Comparison of ENCODE assay signal across 19 cellular contexts in genomic region chr2:235063501-235063961, GRCh38.
DNase-seq lines count a peak whose midpoint lies in the region; ATAC-seq and TF ChIP-seq lines count a peak whose summit lies in the region.
"Had no signal": no experiment of that assay in that cellular context is flagged by ENCODE, and none has a peak within 500 bp of the region (broad histone marks: within the 10 kb centered on the region; RNA-seq: fewer than 3 reads in every experiment).

No MANE protein-coding gene starts in this region.

- H3K4me1 ChIP-seq in ascending aorta (peaks cover 0 to 13% of the 10 kb centered on the region in 2 donors), cardiac muscle cell (ENCODE audit: low read depth) (peaks cover 25% of the 10 kb centered on the region), psoas muscle (no peaks in the 10 kb centered on the region), uterus (no peaks in the 10 kb centered on the region)

- TF ChIP-seq CTCF in ascending aorta (IDR thresholded peaks at IDR 0.05) (no peak), cardiac muscle cell (IDR thresholded peaks at IDR 0.05; ENCODE audit: low read depth, low read length) (no peak), psoas muscle (IDR thresholded peaks at IDR 0.05) (no peak), uterus (IDR thresholded peaks at IDR 0.05) (no peak)

- ATAC-seq in left lobe of liver: peak; percentile 29
- peak; percentile 53 to 97 (median 90) for ATAC-seq in psoas muscle
- ATAC-seq: CD8-positive, alpha-beta T cell; GM12878; Panc1 had no signal

- no peak for TF ChIP-seq POLR2A in uterus (IDR thresholded peaks at IDR 0.05)

- H3K27ac ChIP-seq in ascending aorta (peak overlapping the region; percentile 10 to 83), cardiac muscle cell (peak overlapping the region; percentile 87), psoas muscle (no peak overlapping the region), uterus (no peak overlapping the region)
- H3K27ac ChIP-seq: KMS-11 had no signal

- H3K9me3 ChIP-seq in ascending aorta (no peaks in the 10 kb centered on the region), cardiac muscle cell (ENCODE audit: low read depth) (no peaks in the 10 kb centered on the region), psoas muscle (no peaks in the 10 kb centered on the region), uterus (no peaks in the 10 kb centered on the region)

- 23 to 51% (median 30%) methylated on average over 16 of the region's 16 CpGs for WGBS in psoas muscle, 3 donors

- peak overlapping the region in 1 of 2 donors; percentile 34 for H3K4me3 ChIP-seq in ascending aorta
- no peak overlapping the region for H3K4me3 ChIP-seq in cardiac muscle cell
- H3K4me3 ChIP-seq in psoas muscle: no peak overlapping the region
- no peak overlapping the region for H3K4me3 ChIP-seq in uterus
- H3K4me3 ChIP-seq: GM12878 had no signal

- H3K36me3 ChIP-seq in ascending aorta: no peaks in the 10 kb centered on the region
- H3K36me3 ChIP-seq in cardiac muscle cell: no peaks in the 10 kb centered on the region
- H3K36me3 ChIP-seq in psoas muscle (ENCODE audit: insufficient read depth in 1 of 2, low read depth in 1 of 2): no peaks in the 10 kb centered on the region
- no peaks in the 10 kb centered on the region for H3K36me3 ChIP-seq in uterus

- intact Hi-C loops in ascending aorta (cut with DNase I) (no loop called here), psoas muscle (cut with DNase I) (no loop called here), uterus (cut with DNase I; ENCODE audit: low total_unique reads) (no loop called here)

- no peaks in the 10 kb centered on the region for H3K27me3 ChIP-seq in ascending aorta
- H3K27me3 ChIP-seq in cardiac muscle cell: no peaks in the 10 kb centered on the region
- peaks cover 0 to 2% (median 0%) of the 10 kb centered on the region in 3 donors for H3K27me3 ChIP-seq in psoas muscle (ENCODE audit: insufficient read depth in 3 of 3, low read length in 2 of 3)
- no peaks in the 10 kb centered on the region for H3K27me3 ChIP-seq in uterus

- peak in 1 of 2 donors; percentile 68 for DNase-seq in ascending aorta (ENCODE audit: low spot score in 2 of 2)
- peak in 1 of 2 donors; percentile 80 for DNase-seq in cardiac muscle cell (ENCODE audit: low read depth in 1 of 2, low spot score in 1 of 2)
- no peak for DNase-seq in left lobe of liver (ENCODE audit: low spot score)
- DNase-seq in psoas muscle: peak in 1 of 2 donors; percentile 65
- DNase-seq in NCI-H146 treated with DMSO at 0.1 percent for 48 hours (lab: John Stamatoyannopoulos, UW; ENCODE audit: unreplicated experiment): no peak
- DNase-seq in uterus: no peak
- DNase-seq in activated naive CD4-positive, alpha-beta T cell treated with Interleukin-2 at 50 U/mL for 16 hours: no peak
- no peak for DNase-seq in mucosa of gallbladder (ENCODE audit: low spot score)
- DNase-seq: CD8-positive, alpha-beta T cell; DND-41; HCEC 1CT; NCI-H1048; NCI-H146; NCI-H2081 treated with DMSO at 0.1 percent for 48 hours; NCI-H524; SHP77 treated with DMSO at 0.1 percent for 48 hours had no signal

Comparison
In these comparisons a context has a peak if more than half of its experiments do, and no peak if none do; other contexts are left out.
1. H3K27ac ChIP-seq: peak in ascending aorta (2 of 2) and cardiac muscle cell (single experiment); none in psoas muscle (single experiment) and uterus (0 of 2).